Comparison of ENCODE assay signal across 1 cellular context in genomic region chr15:99106417-99107220, GRCh38.
TF ChIP-seq lines count a peak whose summit lies in the region.

No MANE protein-coding gene starts in this region.

TF ChIP-seq in H1, 55 proteins besides CTCF, POLR2A, EP300 and RAD21 (continued from another document):
- TF ChIP-seq RFX5 (IDR thresholded peaks at IDR 0.05; ENCODE audit: borderline replicate concordance, low read depth, low read length) (no peak), CBX8 (IDR thresholded peaks at IDR 0.05; ENCODE audit: borderline replicate concordance, low read depth, low read length) (no peak), NANOG (IDR thresholded peaks at IDR 0.05; ENCODE audit: insufficient read depth, low read depth, low read length, poor library complexity, severe bottlenecking) (no peak), ZNF274 (IDR thresholded peaks at IDR 0.05; ENCODE audit: borderline replicate concordance, extremely low read depth, low read length) (no peak), POU5F1 (IDR thresholded peaks at IDR 0.05; ENCODE audit: low read depth, low read length) (no peak), MAFK (IDR thresholded peaks at IDR 0.05; ENCODE audit: low read depth, low read length) (no peak), ATF2 (IDR thresholded peaks at IDR 0.05; ENCODE audit: low read length) (no peak), RXRA (IDR thresholded peaks at IDR 0.05; ENCODE audit: insufficient read depth, low read depth, low read length) (no peak), EZH2 (IDR thresholded peaks at IDR 0.05; ENCODE audit: low read depth, low read length, severe bottlenecking) (no peak), E2F6 (IDR thresholded peaks at IDR 0.05) (no peak), HDAC6 (IDR thresholded peaks at IDR 0.05; ENCODE audit: low read depth, low read length) (no peak), KDM4A (IDR thresholded peaks at IDR 0.05; ENCODE audit: low read depth, low read length, severe bottlenecking) (no peak), JUN (IDR thresholded peaks at IDR 0.05; ENCODE audit: low read depth, low read length) (no peak), SIX5 (IDR thresholded peaks at IDR 0.05; ENCODE audit: low read depth, low read length) (no peak)
